Comparison of ENCODE assay signal across 8 cellular contexts in genomic region chr7:47581821-47582747, GRCh38. TPM values are rescaled to one million over a fixed set of nuclear protein-coding genes. Genes with fewer than 3 reads are reported as not detected.
A peak's percentile ranks its signal among the peaks of the same experiment; 100 is the strongest.
DNase-seq lines count a peak whose midpoint lies in the region; ATAC-seq and TF ChIP-seq lines count a peak whose summit lies in the region.

Gene TNS3 (minus strand): TSS chr7:47582111. CDS start chr7:47439636, 142,475 bp downstream.

- H3K4me1 ChIP-seq in adrenal gland (replicated peaks in 1 of 2) (peaks cover 35 to 53% of the 10 kb centered on the region in 2 donors), iPS DF 6.9 (ENCODE audit: control insufficient read depth, insufficient read depth, low read length) (peaks cover 9% of the 10 kb centered on the region), gastrocnemius medialis (peaks cover 21 to 27% of the 10 kb centered on the region in 2 donors)

- intact Hi-C loops in adrenal gland (cut with DNase I) (loop anchor here in 1 of 2 donors (10.0 kb wide), 2 partner anchors 233 to 317 kb away; no protein-coding TSS in a partner anchor), gastrocnemius medialis (cut with DNase I; ENCODE audit: low total_unique reads) (loop anchor here (2.0 to 10.0 kb wide), 5 partner anchors 45 to 233 kb away; no protein-coding TSS in a partner anchor)

- WGBS in adrenal gland, 4 donors: 11 to 45% (median 23%) methylated on average over 16 to 82 of the region's 82 CpGs
- WGBS in iPS DF 6.9 (ENCODE audit: insufficient coverage, insufficient read length): no CpG with 5 or more reads among the region's 82 CpGs

- no peak for DNase-seq in activated T-cell treated with anti-CD3 and anti-CD28 coated beads, Interleukin-2, amount 50 U/mL, for 4 hours
- DNase-seq in activated T-cell treated with anti-CD3 and anti-CD28 coated beads for 4 hours: no peak
- peak in 6 of 7 donors; percentile 44 to 61 (median 52) for DNase-seq in adrenal gland
- no peak for DNase-seq in iPS DF 6.9 (ENCODE audit: low read depth, low spot score)
- no peak for DNase-seq in gastrocnemius medialis
- no peak for DNase-seq in activated naive CD4-positive, alpha-beta T cell treated with anti-CD3 and anti-CD28 coated beads, Interleukin-2, amount 50 U/mL, for 72 hours (ENCODE audit: low spot score in 2 of 2)
- DNase-seq in caudate nucleus (lab: John Stamatoyannopoulos, UW): no peak

- H3K36me3 Mint-ChIP-seq in activated T-cell treated with anti-CD3 and anti-CD28 coated beads, Interleukin-2, amount 50 U/mL, for 4 hours (ENCODE audit: insufficient read depth): no peaks in the 10 kb centered on the region
- H3K36me3 Mint-ChIP-seq in activated naive CD4-positive, alpha-beta T cell treated with anti-CD3 and anti-CD28 coated beads, Interleukin-2, amount 50 U/mL, for 72 hours: peaks cover 6 to 16% of the 10 kb centered on the region in 2 donors

- H3K27me3 ChIP-seq in adrenal gland: no peaks in the 10 kb centered on the region
- H3K27me3 ChIP-seq in iPS DF 6.9 (ENCODE audit: control insufficient read depth, insufficient read depth, low read length): peaks cover 4% of the 10 kb centered on the region; the same call in 1 of the 2 replicates
- H3K27me3 ChIP-seq in gastrocnemius medialis: peaks cover 0 to 3% (median 0%) of the 10 kb centered on the region in 3 donors

- H3K36me3 ChIP-seq in adrenal gland (replicated peaks in 1 of 2) (no peaks in the 10 kb centered on the region), iPS DF 6.9 (ENCODE audit: control insufficient read depth, insufficient read depth, low read length) (no peaks in the 10 kb centered on the region), gastrocnemius medialis (no peaks in the 10 kb centered on the region)

- H3K4me1 Mint-ChIP-seq in activated T-cell treated with anti-CD3 and anti-CD28 coated beads, Interleukin-2, amount 50 U/mL, for 4 hours (ENCODE audit: low read depth): peaks cover 3% of the 10 kb centered on the region

- peak within 1 kb of the TSS; percentile 61 for H3K4me3 Mint-ChIP-seq in activated T-cell treated with anti-CD3 and anti-CD28 coated beads, Interleukin-2, amount 50 U/mL, for 4 hours

- TF ChIP-seq POLR2A in adrenal gland (IDR thresholded peaks at IDR 0.05) (peak in 1 of 2 donors; percentile 57), gastrocnemius medialis (IDR thresholded peaks at IDR 0.05) (peak in 1 of 2 donors; percentile 20)

- TF ChIP-seq CTCF in adrenal gland (IDR thresholded peaks at IDR 0.05) (peak in 3 of 6 experiments; percentile 27 to 58 (median 34)), gastrocnemius medialis (IDR thresholded peaks at IDR 0.05 in 4 of 5, conservative IDR thresholded peaks at IDR 0.05 in 1 of 5) (peak in 4 of 5 experiments; percentile 6 to 41 (median 25))

- peaks cover 28% of the 10 kb centered on the region for H3K27me3 Mint-ChIP-seq in activated T-cell treated with anti-CD3 and anti-CD28 coated beads, Interleukin-2, amount 50 U/mL, for 4 hours (ENCODE audit: low read depth)

- H3K9me3 ChIP-seq in adrenal gland (replicated peaks in 1 of 3) (no peaks in the 10 kb centered on the region), iPS DF 6.9 (ENCODE audit: control insufficient read depth, insufficient read depth, low read length) (no peaks in the 10 kb centered on the region), gastrocnemius medialis (no peaks in the 10 kb centered on the region)

- ATAC-seq in activated T-cell treated with anti-CD3 and anti-CD28 coated beads, Interleukin-2, amount 50 U/mL, for 4 hours: peak in 1 of 2 donors; percentile 4
- ATAC-seq in gastrocnemius medialis (peak; percentile 37 to 50), HG03565 (IDR thresholded peaks at IDR 0.05; ENCODE audit: unreplicated experiment) (no peak)
- no peak for ATAC-seq in activated naive CD4-positive, alpha-beta T cell treated with anti-CD3 and anti-CD28 coated beads, Interleukin-2, amount 50 U/mL, for 72 hours

- H3K27ac Mint-ChIP-seq in activated naive CD4-positive, alpha-beta T cell treated with anti-CD3 and anti-CD28 coated beads, Interleukin-2, amount 50 U/mL, for 72 hours: no peak within 1 kb of the TSS

- H3K4me3 ChIP-seq in adrenal gland (peak within 1 kb of the TSS; percentile 68 to 91 (median 82)), iPS DF 6.9 (ENCODE audit: low read length) (peak within 1 kb of the TSS; percentile 48), gastrocnemius medialis (peak within 1 kb of the TSS; percentile 70 to 84 (median 74))

- in situ Hi-C loops in gastrocnemius medialis (cut with MboI; ENCODE audit: low sequenced_read_pairs in 4 of 4): loop anchor here in 3 of 4 donors (25.0 kb wide), 2 partner anchors 145 to 230 kb away; no protein-coding TSS in a partner anchor

- H3K9me3 Mint-ChIP-seq in activated T-cell treated with anti-CD3 and anti-CD28 coated beads, Interleukin-2, amount 50 U/mL, for 4 hours: no peaks in the 10 kb centered on the region
- H3K9me3 Mint-ChIP-seq in activated naive CD4-positive, alpha-beta T cell treated with anti-CD3 and anti-CD28 coated beads, Interleukin-2, amount 50 U/mL, for 72 hours: peaks cover 0 to 5% of the 10 kb centered on the region in 2 donors

- H3K27ac ChIP-seq in adrenal gland: peak within 1 kb of the TSS in 4 of 5 donors; percentile 78 to 91 (median 80)
- no peak within 1 kb of the TSS for H3K27ac ChIP-seq in iPS DF 6.9 (ENCODE audit: low read length)
- peak within 1 kb of the TSS; percentile 62 to 76 (median 70) for H3K27ac ChIP-seq in gastrocnemius medialis
- H3K27ac ChIP-seq in caudate nucleus (ENCODE audit: low read depth, low read length): no peak within 1 kb of the TSS

RNA-seq across cellular contexts. Expression of gene TNS3, which starts in this region (rescaled TPM):
- 1 to 10 TPM; 2.6 to 3.4 (median 3.2) TPM for total RNA-seq in activated T-cell treated with anti-CD3 and anti-CD28 coated beads, Interleukin-2, amount 50 U/mL, for 4 hours
- 100 to 1,000 TPM in 6 of 8 donors, 10 to 100 TPM in 2; 75.8 to 188 (median 129) TPM for total RNA-seq in adrenal gland
- 10 to 100 TPM; 21.0 to 36.5 (median 36.4) TPM for polyA plus RNA-seq in adrenal gland
- total RNA-seq in gastrocnemius medialis: 10 to 100 TPM; 39.4 to 64.3 (median 50.5) TPM
- total RNA-seq in activated naive CD4-positive, alpha-beta T cell treated with anti-CD3 and anti-CD28 coated beads, Interleukin-2, amount 50 U/mL, for 72 hours: 1 to 10 TPM in 1 of 2 donors, under 1 TPM in 1; 0.23 to 1.7 TPM

Comparison
In these comparisons a context has a peak if more than half of its experiments do, and no peak if none do; other contexts are left out.
1. RNA of gene TNS3 (total RNA-seq): 75.8 to 188 TPM in adrenal gland and 39.4 to 64.3 TPM in gastrocnemius medialis; 2.6 to 3.4 TPM in activated T-cell treated with anti-CD3 and anti-CD28 coated beads, Interleukin-2, amount 50 U/mL, for 4 hours and 0.23 to 1.7 TPM in activated naive CD4-positive, alpha-beta T cell treated with anti-CD3 and anti-CD28 coated beads, Interleukin-2, amount 50 U/mL, for 72 hours; every median in the first group is over 4 times any median in the second.
2. ATAC-seq: peak in gastrocnemius medialis (2 of 2); none in HG03565 (single experiment) and activated naive CD4-positive, alpha-beta T cell treated with anti-CD3 and anti-CD28 coated beads, Interleukin-2, amount 50 U/mL, for 72 hours (0 of 2).
3. DNase-seq: peak in adrenal gland (6 of 7); none in activated T-cell treated with anti-CD3 and anti-CD28 coated beads, Interleukin-2, amount 50 U/mL, for 4 hours (single experiment), activated T-cell treated with anti-CD3 and anti-CD28 coated beads for 4 hours (single experiment), iPS DF 6.9 (single experiment), gastrocnemius medialis (0 of 2), activated naive CD4-positive, alpha-beta T cell treated with anti-CD3 and anti-CD28 coated beads, Interleukin-2, amount 50 U/mL, for 72 hours (0 of 2) and caudate nucleus (0 of 61).
4. H3K27ac ChIP-seq: peak in adrenal gland (4 of 5) and gastrocnemius medialis (4 of 4); none in iPS DF 6.9 (single experiment) and caudate nucleus (single experiment).
5. Peak in every context shown above with its lines, with median percentiles within 50 percentile points of each other: H3K4me3 ChIP-seq.